ENCODE assay signal across 17 cellular contexts in the genomic region with DNA sequence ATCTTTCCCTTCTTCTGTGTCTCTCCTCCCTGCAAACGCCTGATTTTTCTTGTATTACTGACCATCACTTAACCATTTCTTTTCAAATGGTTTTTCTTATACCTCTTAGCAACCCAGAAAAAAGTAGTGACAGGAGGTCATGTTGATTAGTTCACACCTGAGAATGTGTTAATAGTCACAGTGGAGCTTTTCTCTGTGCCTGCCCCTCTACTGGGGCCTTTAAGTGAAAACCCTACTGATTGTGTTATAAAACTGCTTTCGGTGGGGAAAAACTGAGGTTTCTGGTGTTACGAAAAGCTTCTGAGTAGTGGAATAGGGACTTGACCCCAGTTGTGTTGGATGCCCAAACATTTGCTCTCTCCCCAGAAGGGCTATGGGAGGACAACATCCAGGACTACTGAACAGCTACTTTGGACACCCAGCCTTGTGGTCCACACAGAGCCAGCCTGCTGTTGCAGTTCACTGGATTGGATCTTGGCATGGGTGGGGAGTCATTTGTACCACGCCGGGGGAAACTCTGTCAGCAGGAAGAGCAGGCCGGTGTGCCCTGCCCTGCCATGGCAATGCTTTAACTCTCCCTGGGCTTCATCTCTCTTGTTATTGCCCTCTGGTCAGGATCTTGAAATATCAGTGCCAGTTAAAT. TPM values are rescaled to one million over a fixed set of nuclear protein-coding genes. Genes with fewer than 3 reads are reported as not detected.
DNase-seq lines count a peak whose midpoint lies in the region; ATAC-seq and TF ChIP-seq lines count a peak whose summit lies in the region.
"Had no signal": no experiment of that assay in that cellular context is flagged by ENCODE, and none has a peak within 500 bp of the region (broad histone marks: within the 10 kb centered on the region; RNA-seq: fewer than 3 reads in every experiment).

No MANE protein-coding gene starts in this region.

- peak overlapping the region; percentile 79 for H3K27ac Mint-ChIP-seq in MCF 10A (ENCODE audit: low read depth, unreplicated experiment)
- H3K27ac Mint-ChIP-seq: stimulated activated naive B cell treated with anti-CD40 and anti-IgM and Interleukin-4, amounts not matched to agents 10 μg/mL and 1 μg/mL and 100 μg/mL, for 72 hours had no signal

- no peaks in the 10 kb centered on the region for H3K9me3 Mint-ChIP-seq in MCF 10A (ENCODE audit: unreplicated experiment)
- H3K9me3 Mint-ChIP-seq: stimulated activated naive B cell treated with anti-CD40 and anti-IgM and Interleukin-4, amounts not matched to agents 10 μg/mL and 1 μg/mL and 100 μg/mL, for 72 hours had no signal

- DNase-seq in HCT116 (ENCODE audit: low read depth, low spot score): no peak
- no peak for DNase-seq in MCF 10A (ENCODE audit: unreplicated experiment)
- DNase-seq in NCI-H146 (lab: John Stamatoyannopoulos, UW): no peak
- no peak for DNase-seq in GOT3 (lab: John Stamatoyannopoulos, UW)
- no peak for DNase-seq in HAP-1 (ENCODE audit: low spot score in 2 of 2)
- DNase-seq in NCI-H1105 treated with DMSO at 0.1 percent for 48 hours (lab: John Stamatoyannopoulos, UW): no peak
- DNase-seq: BE2C; NCI-H1694; sigmoid colon; stimulated activated naive B cell treated with anti-CD40 and anti-IgM and Interleukin-4, amounts not matched to agents 10 μg/mL and 1 μg/mL and 100 μg/mL, for 72 hours had no signal

- H2AFZ ChIP-seq in ACC112 (ENCODE audit: low read length, unreplicated experiment) (peak overlapping the region; percentile 14), HCT116 (ENCODE audit: low read depth, low read length, poor library complexity, severe bottlenecking) (no peak overlapping the region)

- H3K27me3 ChIP-seq in ACC112 (ENCODE audit: insufficient read depth, low read length) (no peaks in the 10 kb centered on the region), HCT116 (ENCODE audit: insufficient read depth, low read length) (no peaks in the 10 kb centered on the region), HAP-1 (ENCODE audit: low read depth) (no peaks in the 10 kb centered on the region)
- H3K27me3 ChIP-seq: BE2C, sigmoid colon had no signal

- H3K9me3 ChIP-seq in HCT116 (ENCODE audit: control insufficient read depth in 1 of 2, insufficient read depth in 1 of 2, low read depth in 1 of 2, low read length in 2 of 2) (no peaks in the 10 kb centered on the region), mesodermal cell (ENCODE audit: control insufficient read depth, low read length) (no peaks in the 10 kb centered on the region), HAP-1 (no peaks in the 10 kb centered on the region)
- H3K9me3 ChIP-seq: BE2C, sigmoid colon had no signal

- H3K27ac ChIP-seq in ACC112 (ENCODE audit: low read depth, low read length) (peak overlapping the region; percentile 78), HCT116 (ENCODE audit: low read depth, low read length) (peak overlapping the region; percentile 75), mesodermal cell (ENCODE audit: low read depth, low read length, severe bottlenecking) (peak overlapping the region; percentile 96)
- H3K27ac ChIP-seq: SK-N-MC had no signal

- peaks cover 51% of the 10 kb centered on the region for H3K4me1 ChIP-seq in ACC112 (ENCODE audit: control insufficient read depth, insufficient read depth, low read length, unreplicated experiment)
- peaks cover 26 to 62% of the 10 kb centered on the region in 2 experiments for H3K4me1 ChIP-seq in HCT116 (ENCODE audit: control insufficient read depth in 1 of 2, insufficient read depth in 2 of 2, low read length in 2 of 2)
- H3K4me1 ChIP-seq in mesodermal cell (ENCODE audit: control insufficient read depth, insufficient read depth, low read length, poor library complexity, severe bottlenecking): peaks cover 27% of the 10 kb centered on the region
- peaks cover 16% of the 10 kb centered on the region for H3K4me1 ChIP-seq in HAP-1
- H3K4me1 ChIP-seq: BE2C had no signal

- CTCF ChIA-PET in HCT116 (lab: Charles Lee): interaction anchor here (1.8 to 2.1 kb wide), 2 partner anchors 21 to 120 kb away, joined by 6 to 10 read pairs; no protein-coding TSS in a partner anchor
- CTCF ChIA-PET in MCF 10A (lab: Yijun Ruan, JAX): interaction anchor here (1.1 to 5.6 kb wide), 9 partner anchors 8 to 532 kb away, joined by 3 to 65 read pairs (median 10); a partner anchor contains a TSS

- 96 to 100% methylated on average over 5 to 6 of the region's 6 CpGs for WGBS in mesodermal cell (ENCODE audit: insufficient coverage in 2 of 2), 2 experiments

- in situ Hi-C loops in HAP-1 (cut with MboI; ENCODE audit: low sequenced_read_pairs): no loop called here

- no peaks in the 10 kb centered on the region for H3K9me2 ChIP-seq in HCT116 (ENCODE audit: insufficient read depth)

- intact Hi-C loops in HCT116 (cut with micrococcal nuclease): no loop called here
- intact Hi-C loops in MCF 10A (cut with micrococcal nuclease): no loop called here

- RAD21 ChIA-PET in HCT116 (lab: Charles Lee; ENCODE audit: low non-redundant PET in 1 of 2, low total read pairs in 2 of 2, uncharacterized antibody in 2 of 2, unreplicated experiment in 2 of 2): no interaction called here

- H3K79me2 ChIP-seq in ACC112 (ENCODE audit: control insufficient read depth, insufficient read depth, low read length, unreplicated experiment) (no peaks in the 10 kb centered on the region), HCT116 (ENCODE audit: insufficient read depth, low read length) (no peaks in the 10 kb centered on the region)

- no peak for TF ChIP-seq RAD21 in HCT116 (IDR thresholded peaks at IDR 0.05; ENCODE audit: low read depth)

- H3K9ac ChIP-seq in HCT116 (ENCODE audit: low read length): peak overlapping the region; percentile 50

- H4K20me1 ChIP-seq in HCT116 (ENCODE audit: insufficient read depth): no peaks in the 10 kb centered on the region

- TF ChIP-seq POLR2A in HCT116 (IDR thresholded peaks at IDR 0.05; ENCODE audit: borderline replicate concordance, extremely low read depth, insufficient read depth, insufficient read length): no peak

- H3K4me3 ChIP-seq in ACC112 (ENCODE audit: low read depth, low read length): no peak overlapping the region
- no peak overlapping the region for H3K4me3 ChIP-seq in HCT116 (replicated peaks in 1 of 2; ENCODE audit: low read depth in 1 of 2, low read length in 2 of 2)
- no peak overlapping the region for H3K4me3 ChIP-seq in mesodermal cell (ENCODE audit: extremely low read depth, insufficient read depth, low read length, poor library complexity, severe bottlenecking)
- no peak overlapping the region for H3K4me3 ChIP-seq in HAP-1
- H3K4me3 ChIP-seq: sigmoid colon, SK-N-MC had no signal

- peaks cover 55% of the 10 kb centered on the region for H3K36me3 Mint-ChIP-seq in MCF 10A (ENCODE audit: insufficient read depth, unreplicated experiment)
- H3K36me3 Mint-ChIP-seq: brain; stimulated activated naive B cell treated with anti-CD40 and anti-IgM and Interleukin-4, amounts not matched to agents 10 μg/mL and 1 μg/mL and 100 μg/mL, for 72 hours had no signal

- POLR2A ChIA-PET in HCT116 (lab: Charles Lee): interaction anchor here (1.6 to 1.7 kb wide), 2 partner anchors 10 kb away, joined by 4 to 9 read pairs; a partner anchor contains a TSS
- POLR2A ChIA-PET in MCF 10A (lab: Yijun Ruan, JAX): interaction anchor here (0.5 to 8.0 kb wide), 18 partner anchors 10 to 572 kb away, joined by 3 to 341 read pairs (median 3); a partner anchor contains a TSS

- H3K4me1 Mint-ChIP-seq in MCF 10A (ENCODE audit: insufficient read depth, unreplicated experiment): peaks cover 90% of the 10 kb centered on the region
- H3K4me1 Mint-ChIP-seq: brain; stimulated activated naive B cell treated with anti-CD40 and anti-IgM and Interleukin-4, amounts not matched to agents 10 μg/mL and 1 μg/mL and 100 μg/mL, for 72 hours had no signal

- peak overlapping the region; percentile 60 for H3K4me3 Mint-ChIP-seq in MCF 10A (ENCODE audit: unreplicated experiment)
- H3K4me3 Mint-ChIP-seq: brain; stimulated activated naive B cell treated with anti-CD40 and anti-IgM and Interleukin-4, amounts not matched to agents 10 μg/mL and 1 μg/mL and 100 μg/mL, for 72 hours had no signal

- H3K4me2 ChIP-seq in HCT116 (ENCODE audit: low read length): peak overlapping the region; percentile 72

- BruUV-seq in HCT116 (replicated peaks; lab: Mats Ljungman, UMichigan) (no TSS peak), MCF 10A (replicated peaks; lab: Mats Ljungman, UMichigan) (no TSS peak)

- no peak for ATAC-seq in HCT116
- ATAC-seq: stimulated activated naive B cell treated with anti-CD40 and anti-IgM and Interleukin-4, amounts not matched to agents 10 μg/mL and 1 μg/mL and 100 μg/mL, for 72 hours had no signal

- H3K36me3 ChIP-seq in ACC112 (ENCODE audit: insufficient read depth, low read length): no peaks in the 10 kb centered on the region
- H3K36me3 ChIP-seq in HCT116 (ENCODE audit: control insufficient read depth in 1 of 2, insufficient read depth in 2 of 2, low read length in 2 of 2): no peaks in the 10 kb centered on the region
- H3K36me3 ChIP-seq in mesodermal cell (ENCODE audit: control insufficient read depth, insufficient read depth, low read length): no peaks in the 10 kb centered on the region
- H3K36me3 ChIP-seq in HAP-1 (replicated peaks): no peaks in the 10 kb centered on the region
- H3K36me3 ChIP-seq: BE2C, sigmoid colon had no signal

- TF ChIP-seq CTCF in HCT116 (IDR thresholded peaks at IDR 0.05 in 2 of 3, conservative IDR thresholded peaks at IDR 0.05 in 1 of 3; ENCODE audit: borderline replicate concordance in 1 of 3, insufficient read depth in 1 of 3, low read depth in 2 of 3, low read length in 2 of 3) (no peak), MCF 10A (IDR thresholded peaks at IDR 0.05; ENCODE audit: unreplicated experiment) (no peak)

- H3K27me3 Mint-ChIP-seq in MCF 10A (ENCODE audit: insufficient read depth, unreplicated experiment): no peaks in the 10 kb centered on the region

TF ChIP-seq in HCT116, 20 proteins besides CTCF, POLR2A, EP300 and RAD21:
- no peak for TF ChIP-seq SP1 (IDR thresholded peaks at IDR 0.05; ENCODE audit: low read depth)
- 0 out of 2 replicates have a peak, but pooled peaks have one; percentile 17 for TF ChIP-seq CEBPB (IDR thresholded peaks at IDR 0.05; ENCODE audit: low read depth)
- no peak for TF ChIP-seq ZNF274 (IDR thresholded peaks at IDR 0.05; ENCODE audit: low read depth, low read length)
TF ChIP-seq in HCT116: peak in this region for 1.

RNA-seq across cellular contexts. Expression of a gene that starts 10.3 kb away (rescaled TPM):
- total RNA-seq in HCT116 (2021; ENCODE audit: unreplicated experiment): 3.8 TPM
- 6.0 and 6.6 TPM in 2 replicates for polyA plus RNA-seq in HCT116 (2012)
- total RNA-seq in MCF 10A (2022): 41.9 and 51.8 TPM in 2 replicates
- 2.1 TPM for polyA plus RNA-seq in mesodermal cell (2013, experiment 1 of 2)
- polyA plus RNA-seq in mesodermal cell (2013, experiment 2 of 2): 2.1 TPM
- total RNA-seq: lung microvascular endothelial cell, NCI-H460, sigmoid colon had no signal

RNA-seq across cellular contexts. Expression of a gene that starts 23.1 kb away (rescaled TPM):
- total RNA-seq in HCT116 (2021; ENCODE audit: unreplicated experiment) (not detected), MCF 10A (2022) (not detected in 2 replicates)
- polyA plus RNA-seq in HCT116 (2012): not detected in 2 replicates
- polyA plus RNA-seq in mesodermal cell (2013, experiment 1 of 2): not detected
- polyA plus RNA-seq in mesodermal cell (2013, experiment 2 of 2): not detected
- total RNA-seq: fibroblast of villous mesenchyme, lung microvascular endothelial cell, NCI-H460 had no signal

RNA-seq across cellular contexts. Expression of a gene that starts 27.9 kb away (rescaled TPM):
- total RNA-seq in HCT116 (2021; ENCODE audit: unreplicated experiment): not detected
- polyA plus RNA-seq in HCT116 (2012): not detected in 2 replicates
- total RNA-seq in MCF 10A (2022): not detected in 2 replicates
- polyA plus RNA-seq in mesodermal cell (2013, experiment 1 of 2): 0.41 TPM
- polyA plus RNA-seq in mesodermal cell (2013, experiment 2 of 2): not detected
- total RNA-seq: fibroblast of villous mesenchyme, lung microvascular endothelial cell, NCI-H460 had no signal
